ENCODE assay signal across 10 cellular contexts in the genomic region with DNA sequence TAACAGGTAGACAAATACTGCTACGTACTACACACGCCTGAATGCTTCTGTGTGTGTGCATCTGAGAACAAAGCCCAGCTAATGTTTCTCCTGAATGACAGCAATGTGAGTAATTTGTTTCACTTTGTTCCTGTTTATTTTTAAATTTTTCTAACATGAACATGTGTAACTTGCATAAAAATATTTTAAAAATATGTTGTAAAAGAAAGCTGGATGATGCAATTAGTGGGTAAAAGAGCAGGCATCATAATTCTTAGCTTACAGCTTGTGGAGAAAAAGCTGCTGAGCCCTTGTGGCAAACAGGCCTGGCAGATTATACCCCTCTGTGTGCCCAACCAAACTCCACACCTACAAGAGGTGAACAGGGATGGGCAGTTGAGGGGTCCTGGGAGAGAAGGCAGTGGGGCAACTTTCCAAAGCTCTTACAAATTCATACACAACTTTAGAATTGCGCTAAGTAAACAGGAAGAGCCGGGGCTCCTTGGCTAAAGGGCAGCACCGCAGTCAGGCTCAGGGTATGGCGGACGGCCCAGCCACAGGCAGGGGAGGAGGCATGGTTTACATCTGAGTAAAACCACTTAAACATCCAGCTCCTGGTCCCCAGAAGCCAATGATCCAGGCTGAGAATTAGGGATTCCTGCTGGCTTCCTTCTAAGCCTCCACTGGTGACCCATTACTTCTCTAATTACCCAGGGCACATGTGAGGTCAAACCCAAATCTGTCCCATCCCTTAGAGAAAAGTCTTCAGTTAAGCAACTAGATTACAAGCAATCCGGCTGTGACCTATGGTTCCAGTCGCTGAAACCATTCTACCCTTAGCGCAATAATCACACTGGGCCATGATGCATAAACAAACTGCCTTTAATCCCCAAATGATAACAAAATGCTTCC. TPM values are rescaled to one million over a fixed set of nuclear protein-coding genes. Genes with fewer than 3 reads are reported as not detected.
DNase-seq lines count a peak whose midpoint lies in the region; ATAC-seq and TF ChIP-seq lines count a peak whose summit lies in the region.
"Had no signal": no experiment of that assay in that cellular context is flagged by ENCODE, and none has a peak within 500 bp of the region (broad histone marks: within the 10 kb centered on the region; RNA-seq: fewer than 3 reads in every experiment).

No MANE protein-coding gene starts in this region.

- H3K14ac ChIP-seq in neuronal stem cell (ENCODE audit: low read length), result no peak overlapping the region

- TF ChIP-seq CTCF in foreskin keratinocyte (conservative IDR thresholded peaks at IDR 0.05), result no peak

- no peak overlapping the region for H4K8ac ChIP-seq in neuronal stem cell (ENCODE audit: low read depth, low read length)

- no peak overlapping the region for H4K91ac ChIP-seq in neuronal stem cell (ENCODE audit: low read depth, low read length, poor library complexity)

- peak; percentile 88 for ATAC-seq in foreskin keratinocyte
- ATAC-seq: T-cell had no signal

- WGBS in neuronal stem cell (ENCODE audit: extremely low coverage in 2 of 2, insufficient read length in 2 of 2, insufficient replicate concordance in 1 of 2), 2 donors, result no CpG with 5 or more reads among the region's 10 CpGs

- peak overlapping the region; percentile 65 to 83 (median 76) for H3K9ac ChIP-seq in BLaER1 treated with 17β-estradiol and CSF1 and Interleukin-3, amounts not matched to agents 10 nM and 100 nM
- H3K9ac ChIP-seq in SK-N-MC (ENCODE audit: insufficient read length) (peak overlapping the region; percentile 68), neuronal stem cell (ENCODE audit: low read depth, low read length, poor library complexity) (no peak overlapping the region)

- peak overlapping the region; percentile 79 to 93 (median 84) for H3K27ac ChIP-seq in BLaER1 treated with 17β-estradiol and CSF1 and Interleukin-3, amounts not matched to agents 10 nM and 100 nM
- H3K27ac ChIP-seq in SK-N-MC (peak overlapping the region; percentile 93), foreskin keratinocyte (peak overlapping the region; percentile 66), neuronal stem cell (replicated peaks; ENCODE audit: low read length) (peak overlapping the region; percentile 9)

- no peak overlapping the region for H2BK5ac ChIP-seq in neuronal stem cell (ENCODE audit: low read length)

- H3K9me3 ChIP-seq in BLaER1 treated with 17β-estradiol and CSF1 and Interleukin-3, amounts not matched to agents 10 nM and 100 nM (replicated peaks in 1 of 11), result peaks cover 4 to 24% (median 17%) of the 10 kb centered on the region in 11 experiments; a peak in 21 of 22 replicates
- H3K9me3 ChIP-seq in SK-N-MC (ENCODE audit: low read depth, low read length), result peaks cover 11% of the 10 kb centered on the region; the same call in 1 of the 2 replicates
- H3K9me3 ChIP-seq in neuronal stem cell (replicated peaks in 1 of 2; ENCODE audit: control insufficient read depth in 2 of 2, insufficient read depth in 1 of 2, low read depth in 1 of 2, low read length in 2 of 2), result peaks cover 0 to under 1% of the 10 kb centered on the region in 2 donors

- peaks cover 61 to 76% (median 70%) of the 10 kb centered on the region in 10 experiments for H3K4me1 ChIP-seq in BLaER1 treated with 17β-estradiol and CSF1 and Interleukin-3, amounts not matched to agents 10 nM and 100 nM
- H3K4me1 ChIP-seq in foreskin keratinocyte (peaks cover 28% of the 10 kb centered on the region), neuronal stem cell (ENCODE audit: control insufficient read depth in 2 of 2, insufficient read depth in 1 of 2, low read depth in 1 of 2, low read length in 2 of 2) (peaks cover 13 to 39% of the 10 kb centered on the region in 2 donors)

- no peak overlapping the region for H3K23ac ChIP-seq in neuronal stem cell (ENCODE audit: low read depth, low read length, poor library complexity)

- DNase-seq in SK-N-MC (ENCODE audit: low read depth, low spot score) (no peak), foreskin keratinocyte (peak in 1 of 2 donors; percentile 88), neuronal stem cell (ENCODE audit: low spot score) (no peak), DMS114 treated with DMSO at 0.1 percent for 48 hours (lab: John Stamatoyannopoulos, UW; ENCODE audit: unreplicated experiment) (no peak), retina (no peak), NCI-H748 (lab: John Stamatoyannopoulos, UW; ENCODE audit: unreplicated experiment) (no peak)
- DNase-seq in activated CD4-positive, alpha-beta T cell treated with anti-CD3 and anti-CD28 coated beads for 48 hours, result no peak

- H4K20me1 ChIP-seq in BLaER1 treated with 17β-estradiol and CSF1 and Interleukin-3, amounts not matched to agents 10 nM and 100 nM, result peaks cover 0 to 72% (median 43%) of the 10 kb centered on the region in 11 experiments; a peak in 18 of 22 replicates

- H3K4me2 ChIP-seq in BLaER1 treated with 17β-estradiol and CSF1 and Interleukin-3, amounts not matched to agents 10 nM and 100 nM, result peak overlapping the region; percentile 85 to 95 (median 89)
- peak overlapping the region; percentile 28 for H3K4me2 ChIP-seq in neuronal stem cell (ENCODE audit: insufficient read depth, low read length, poor library complexity, severe bottlenecking)

- H2AFZ ChIP-seq in neuronal stem cell (ENCODE audit: low read length), result no peak overlapping the region

- H3K27me3 ChIP-seq in BLaER1 treated with 17β-estradiol and CSF1 and Interleukin-3, amounts not matched to agents 10 nM and 100 nM, result no peaks in the 10 kb centered on the region
- no peaks in the 10 kb centered on the region for H3K27me3 ChIP-seq in foreskin keratinocyte
- no peaks in the 10 kb centered on the region for H3K27me3 ChIP-seq in neuronal stem cell (ENCODE audit: control insufficient read depth in 3 of 3, insufficient read depth in 3 of 3, low read depth in 1 of 3, low read length in 3 of 3)

- no peak overlapping the region for H3K4ac ChIP-seq in neuronal stem cell (ENCODE audit: low read length)

- H3K4me3 ChIP-seq in BLaER1 treated with 17β-estradiol and CSF1 and Interleukin-3, amounts not matched to agents 10 nM and 100 nM, result peak overlapping the region in 9 of 10 experiments; percentile 1 to 45 (median 10); a peak in 10 of 20 replicates
- H3K4me3 ChIP-seq in SK-N-MC, result peak overlapping the region; percentile 49
- no peak overlapping the region for H3K4me3 ChIP-seq in neuronal stem cell (ENCODE audit: low read length in 2 of 2)
- H3K4me3 ChIP-seq: dorsolateral prefrontal cortex had no signal

- no peak overlapping the region for H3K18ac ChIP-seq in neuronal stem cell (ENCODE audit: low read length)

- no peak overlapping the region for H2BK12ac ChIP-seq in neuronal stem cell (ENCODE audit: low read length)

- no peak overlapping the region for H2BK120ac ChIP-seq in neuronal stem cell (ENCODE audit: low read depth, low read length)

- H2AK5ac ChIP-seq in neuronal stem cell (ENCODE audit: low read depth, low read length), result peak overlapping the region; percentile 17

- no peak overlapping the region for H2BK15ac ChIP-seq in neuronal stem cell (ENCODE audit: low read length)

- H3K36me3 ChIP-seq in BLaER1 treated with 17β-estradiol and CSF1 and Interleukin-3, amounts not matched to agents 10 nM and 100 nM, result peaks cover 0 to 27% (median 23%) of the 10 kb centered on the region in 11 experiments; a peak in 18 of 22 replicates
- peaks cover 28% of the 10 kb centered on the region for H3K36me3 ChIP-seq in SK-N-MC (ENCODE audit: insufficient read depth, low read length)
- H3K36me3 ChIP-seq in neuronal stem cell (replicated peaks in 1 of 2; ENCODE audit: control insufficient read depth in 2 of 2, insufficient read depth in 2 of 2, low read length in 2 of 2), result no peaks in the 10 kb centered on the region

- peaks cover 9% of the 10 kb centered on the region for H3K79me1 ChIP-seq in neuronal stem cell (ENCODE audit: low read depth, low read length)

RNA-seq across cellular contexts. Expression of a gene that starts 14.0 kb away (rescaled TPM):
- total RNA-seq in foreskin keratinocyte, result 91.4 and 96.5 TPM in 2 replicates
- polyA plus RNA-seq in foreskin keratinocyte, result 26.9 and 28.0 TPM in 2 replicates
- 105 TPM for polyA plus RNA-seq in neuronal stem cell (2013, experiment 1 of 2)
- 108 TPM for polyA plus RNA-seq in neuronal stem cell (2013, experiment 2 of 2)

Comparison
In these comparisons a context has a peak if more than half of its experiments do, and no peak if none do; other contexts are left out.
1. H3K27ac ChIP-seq: peak in every context shown above with its lines; median percentile 93 in SK-N-MC; 84 in BLaER1 treated with 17β-estradiol and CSF1 and Interleukin-3, amounts not matched to agents 10 nM and 100 nM; 66 in foreskin keratinocyte; 9 in neuronal stem cell.
2. H3K4me3 ChIP-seq: peak in BLaER1 treated with 17β-estradiol and CSF1 and Interleukin-3, amounts not matched to agents 10 nM and 100 nM (9 of 10) and SK-N-MC (single experiment); none in neuronal stem cell (0 of 2).